16 cellular contexts compared by ENCODE assay signal in genomic region chr1:15620890-15621682, GRCh38. TPM values are rescaled to one million over a fixed set of nuclear protein-coding genes. Genes with fewer than 3 reads are reported as not detected.
DNase-seq lines count a peak whose midpoint lies in the region; TF ChIP-seq lines count a peak whose summit lies in the region.
"Had no signal": no experiment of that assay in that cellular context is flagged by ENCODE, and none has a peak within 500 bp of the region (broad histone marks: within the 10 kb centered on the region; RNA-seq: fewer than 3 reads in every experiment).

No MANE protein-coding gene starts in this region.

- H2AFZ ChIP-seq in GM23248 = no peak overlapping the region

- H3K36me3 Mint-ChIP-seq in activated CD4-positive, alpha-beta T cell treated with anti-CD3 and anti-CD28 coated beads, Interleukin-2, amount 10 ng/mL, durations not matched to agents 7 days and 5 days (ENCODE audit: low read depth) = peaks cover 16% of the 10 kb centered on the region
- peaks cover 2% of the 10 kb centered on the region for H3K36me3 Mint-ChIP-seq in brain
- no peaks in the 10 kb centered on the region for H3K36me3 Mint-ChIP-seq in nephron progenitor cell (ENCODE audit: low read depth)

- H3K27ac ChIP-seq in GM23248 = peak overlapping the region; percentile 93

- H3K9me2 ChIP-seq in GM23248 (ENCODE audit: insufficient read depth) = no peaks in the 10 kb centered on the region

- no peak for DNase-seq in activated CD4-positive, alpha-beta T cell treated with anti-CD3 and anti-CD28 coated beads, Interleukin-2, amount 10 ng/mL, durations not matched to agents 7 days and 5 days
- no peak for DNase-seq in activated CD4-positive, alpha-beta T cell treated with anti-CD3 and anti-CD28 coated beads, Interleukin-2, amount 50 U/mL, for 1 hour
- DNase-seq in GM23248 (no peak), nephron progenitor cell (no peak), NCI-H69 (lab: John Stamatoyannopoulos, UW) (no peak), H7 (no peak), HT-29 (ENCODE audit: low spot score) (no peak)
- DNase-seq: activated CD4-positive, alpha-beta memory T cell treated with anti-CD3 and anti-CD28 coated beads for 36 hours; Caco-2; cerebellar nuclear complex; NCI-H345; spleen; substantia nigra had no signal

- H3K4me1 ChIP-seq in GM23248 (ENCODE audit: insufficient read depth) = peaks cover 43% of the 10 kb centered on the region

- H4K20me1 ChIP-seq in GM23248 (ENCODE audit: insufficient read depth) = no peaks in the 10 kb centered on the region

- H3K27me3 ChIP-seq in GM23248 (replicated peaks; ENCODE audit: insufficient read depth) = no peaks in the 10 kb centered on the region
- H3K27me3 ChIP-seq in H7 (ENCODE audit: control insufficient read depth, insufficient read depth, low read length) = no peaks in the 10 kb centered on the region
- H3K27me3 ChIP-seq: spleen had no signal

- no peaks in the 10 kb centered on the region for H3K36me3 ChIP-seq in GM23248 (ENCODE audit: low read depth)
- H3K36me3 ChIP-seq in H7 (replicated peaks; ENCODE audit: control insufficient read depth, insufficient read depth, low read length) = no peaks in the 10 kb centered on the region

- H3K27me3 Mint-ChIP-seq in activated CD4-positive, alpha-beta T cell treated with anti-CD3 and anti-CD28 coated beads, Interleukin-2, amount 10 ng/mL, durations not matched to agents 7 days and 5 days = no peaks in the 10 kb centered on the region
- H3K27me3 Mint-ChIP-seq in brain (peaks cover 5% of the 10 kb centered on the region), nephron progenitor cell (ENCODE audit: low read depth, poor library complexity) (no peaks in the 10 kb centered on the region)
- H3K27me3 Mint-ChIP-seq: activated CD4-positive, alpha-beta memory T cell treated with anti-CD3 and anti-CD28 coated beads for 36 hours had no signal

- TF ChIP-seq CTCF in brain (conservative IDR thresholded peaks at IDR 0.05) = no peak
- TF ChIP-seq CTCF in nephron progenitor cell (IDR thresholded peaks at IDR 0.05) = no peak

- peak overlapping the region; percentile 98 for H3K4me2 ChIP-seq in GM23248 (ENCODE audit: unreplicated experiment)

- no peak overlapping the region for H3K9ac ChIP-seq in GM23248

- peak overlapping the region; percentile 36 for H3K27ac Mint-ChIP-seq in activated CD4-positive, alpha-beta T cell treated with anti-CD3 and anti-CD28 coated beads, Interleukin-2, amount 10 ng/mL, durations not matched to agents 7 days and 5 days
- peak overlapping the region in 2 of 5 experiments; percentile 67 to 96 for H3K27ac Mint-ChIP-seq in brain
- peak overlapping the region; percentile 9 for H3K27ac Mint-ChIP-seq in nephron progenitor cell
- H3K27ac Mint-ChIP-seq: activated naive CD4-positive, alpha-beta T cell treated with anti-CD3 and anti-CD28 coated beads, Interleukin-2, amount 50 U/mL, for 72 hours had no signal

- in situ Hi-C loops in GM23248 (cut with MboI) = no loop called here

- no peaks in the 10 kb centered on the region for H3K9me3 ChIP-seq in GM23248 (ENCODE audit: low read depth)
- H3K9me3 ChIP-seq: Caco-2, spleen had no signal

- whole genome bisulfite sequencing in GM23248 (ENCODE audit: low coverage in 1 of 2, low lambda C conversion rate in 2 of 2, missing lambda C conversion rate in 2 of 2), 2 experiments = 86 to 90% methylated on average over 8 of the region's 8 CpGs

- CTCF ChIA-PET in activated CD4-positive, alpha-beta T cell treated with anti-CD3 and anti-CD28 coated beads, Interleukin-2, amount 10 ng/mL, durations not matched to agents 7 days and 5 days (lab: Charles Lee) = no interaction called here

- no peak overlapping the region for H3K4me3 Mint-ChIP-seq in activated CD4-positive, alpha-beta T cell treated with anti-CD3 and anti-CD28 coated beads, Interleukin-2, amount 10 ng/mL, durations not matched to agents 7 days and 5 days
- H3K4me3 Mint-ChIP-seq in brain (peak overlapping the region; percentile 44 to 85 (median 64)), nephron progenitor cell (no peak overlapping the region)
- H3K4me3 Mint-ChIP-seq: activated CD4-positive, alpha-beta memory T cell treated with anti-CD3 and anti-CD28 coated beads for 36 hours had no signal

- H3K79me2 ChIP-seq in GM23248 (ENCODE audit: insufficient read depth) = peaks cover 86% of the 10 kb centered on the region

- POLR2A ChIA-PET in activated CD4-positive, alpha-beta T cell treated with anti-CD3 and anti-CD28 coated beads, Interleukin-2, amount 10 ng/mL, durations not matched to agents 7 days and 5 days (lab: Charles Lee) = interaction anchor here (0.6 kb wide), 1 partner anchor 56 kb away, joined by 3 read pairs; no protein-coding TSS in a partner anchor

- H3K4me3 ChIP-seq in GM23248 = no peak overlapping the region
- no peak overlapping the region for H3K4me3 ChIP-seq in H7 (ENCODE audit: insufficient read depth, low read depth, low read length)

- peaks cover 62% of the 10 kb centered on the region for H3K4me1 Mint-ChIP-seq in activated CD4-positive, alpha-beta T cell treated with anti-CD3 and anti-CD28 coated beads, Interleukin-2, amount 10 ng/mL, durations not matched to agents 7 days and 5 days
- H3K4me1 Mint-ChIP-seq in brain (peaks cover 82% of the 10 kb centered on the region), nephron progenitor cell (peaks cover 73% of the 10 kb centered on the region)

- H3F3A ChIP-seq in GM23248 (ENCODE audit: insufficient read depth) = peaks cover 55% of the 10 kb centered on the region

- no peaks in the 10 kb centered on the region for H3K9me3 Mint-ChIP-seq in activated CD4-positive, alpha-beta T cell treated with anti-CD3 and anti-CD28 coated beads, Interleukin-2, amount 10 ng/mL, durations not matched to agents 7 days and 5 days
- H3K9me3 Mint-ChIP-seq in brain (no peaks in the 10 kb centered on the region), nephron progenitor cell (no peaks in the 10 kb centered on the region)
- H3K9me3 Mint-ChIP-seq: activated CD4-positive, alpha-beta memory T cell treated with anti-CD3 and anti-CD28 coated beads for 36 hours; activated naive CD4-positive, alpha-beta T cell treated with anti-CD3 and anti-CD28 coated beads, Interleukin-2, amount 50 U/mL, for 72 hours had no signal

RNA-seq across cellular contexts. Expression of gene DDI2, which starts 3.8 kb away (rescaled TPM):
- 10 to 100 TPM; 31.0 to 33.5 TPM for total RNA-seq in activated CD4-positive, alpha-beta T cell treated with anti-CD3 and anti-CD28 coated beads, Interleukin-2, amount 10 ng/mL, durations not matched to agents 7 days and 5 days
- total RNA-seq in GM23248 (2014; rRNA removed; shearing (Covaris generic)) = 7.9 and 19.6 TPM in 2 replicates
- 4.3 and 5.0 TPM in 2 replicates for polyA plus RNA-seq in GM23248 (2016; fragmentation: Nextera tagmentation; extraction: Ambion mirVana)
- 5.4 TPM for polyA plus RNA-seq in brain (ENCODE audit: insufficient read depth, low read depth, low replicate concordance)
- total RNA-seq in H7 (2014; rRNA removed; shearing (Covaris generic)) = 19.4 and 19.7 TPM in 2 replicates
- 18.7 and 31.1 TPM in 2 replicates for total RNA-seq in HT-29 (2014; rRNA removed; shearing (Covaris generic))

RNA-seq across cellular contexts. Expression of gene AGMAT, which starts 36.2 kb away (rescaled TPM):
- 10 to 100 TPM; 17.0 to 17.6 TPM for total RNA-seq in activated CD4-positive, alpha-beta T cell treated with anti-CD3 and anti-CD28 coated beads, Interleukin-2, amount 10 ng/mL, durations not matched to agents 7 days and 5 days
- total RNA-seq in GM23248 (2014; rRNA removed; shearing (Covaris generic)) = 2.2 and 3.9 TPM in 2 replicates
- 0.75 and 0.85 TPM in 2 replicates for polyA plus RNA-seq in GM23248 (2016; fragmentation: Nextera tagmentation; extraction: Ambion mirVana)
- polyA plus RNA-seq in brain (ENCODE audit: insufficient read depth, low read depth, low replicate concordance) = 0.61 TPM
- total RNA-seq in H7 (2014; rRNA removed; shearing (Covaris generic)) = 6.9 and 7.8 TPM in 2 replicates
- 52.1 and 62.5 TPM in 2 replicates for total RNA-seq in HT-29 (2014; rRNA removed; shearing (Covaris generic))
- total RNA-seq: A172 had no signal

Comparison
In these comparisons a context has a peak if more than half of its experiments do, and no peak if none do; other contexts are left out.
1. H3K4me3 Mint-ChIP-seq: peak in brain (5 of 5); none in activated CD4-positive, alpha-beta T cell treated with anti-CD3 and anti-CD28 coated beads, Interleukin-2, amount 10 ng/mL, durations not matched to agents 7 days and 5 days (single experiment) and nephron progenitor cell (single experiment).